ENCODE assay signal across 9 cellular contexts in genomic region chr3:158768361-158768787, GRCh38. TPM values are rescaled to one million over a fixed set of nuclear protein-coding genes. Genes with fewer than 3 reads are reported as not detected.
DNase-seq lines count a peak whose midpoint lies in the region; ATAC-seq, FAIRE-seq and TF ChIP-seq lines count a peak whose summit lies in the region.
"Had no signal": no experiment of that assay in that cellular context is flagged by ENCODE, and none has a peak within 500 bp of the region (broad histone marks: within the 10 kb centered on the region; RNA-seq: fewer than 3 reads in every experiment).

No MANE protein-coding gene starts in this region.

- TF ChIP-seq CTCF in endothelial cell of umbilical vein (IDR thresholded peaks at IDR 0.05; ENCODE audit: extremely low read depth in 1 of 2, insufficient read depth in 1 of 2, low read depth in 1 of 2, low read length in 2 of 2) (no peak), right lobe of liver (IDR thresholded peaks at IDR 0.05) (no peak), tibial nerve (IDR thresholded peaks at IDR 0.05) (no peak)

- BruUV-seq in endothelial cell of umbilical vein (replicated peaks; lab: Mats Ljungman, UMichigan) = no TSS peak

- H3K4me2 ChIP-seq in endothelial cell of umbilical vein (ENCODE audit: insufficient read depth, low read length) = peak overlapping the region; percentile 26

- dilution Hi-C loops in endothelial cell of umbilical vein (cut with MboI; ENCODE audit: extremely low pct_ligation_motif_present, low sequenced_read_pairs) = no loop called here

- H3K9me3 ChIP-seq in endothelial cell of umbilical vein (replicated peaks; ENCODE audit: control insufficient read depth, insufficient read depth, low read length) = no peaks in the 10 kb centered on the region
- no peaks in the 10 kb centered on the region for H3K9me3 ChIP-seq in right lobe of liver
- H3K9me3 ChIP-seq in tibial nerve = no peaks in the 10 kb centered on the region

- H3K4me1 ChIP-seq in endothelial cell of umbilical vein (ENCODE audit: control insufficient read depth, extremely low read depth, insufficient read depth, low read length) (peaks cover 23% of the 10 kb centered on the region), right lobe of liver (peaks cover 0 to 18% (median 0%) of the 10 kb centered on the region in 4 donors), tibial nerve (peaks cover 5 to 82% (median 26%) of the 10 kb centered on the region in 4 donors)

- intact Hi-C loops in endothelial cell of umbilical vein (cut with micrococcal nuclease) = loop anchor here (2.0 kb wide), 1 partner anchor 20 kb away; no protein-coding TSS in a partner anchor
- intact Hi-C loops in right lobe of liver (cut with DNase I) = no loop called here

- H3K36me3 ChIP-seq in endothelial cell of umbilical vein (ENCODE audit: control insufficient read depth in 2 of 2, extremely low read depth in 1 of 2, insufficient read depth in 2 of 2, low read length in 2 of 2) (no peaks in the 10 kb centered on the region), right lobe of liver (no peaks in the 10 kb centered on the region), tibial nerve (no peaks in the 10 kb centered on the region)

- no peaks in the 10 kb centered on the region for H4K20me1 ChIP-seq in endothelial cell of umbilical vein (replicated peaks; ENCODE audit: control insufficient read depth, extremely low read depth, insufficient read depth, low read length)

- ATAC-seq in right lobe of liver (peak; percentile 75 to 87 (median 84)), HG02870 (IDR thresholded peaks at IDR 0.05; ENCODE audit: unreplicated experiment) (no peak)

- POLR2A ChIA-PET in endothelial cell of umbilical vein (lab: Charles Lee) = interaction anchor here (1.0 kb wide), 1 partner anchor 1069 kb away, joined by 3 read pairs; no protein-coding TSS in a partner anchor

- CTCF ChIA-PET in endothelial cell of umbilical vein (lab: Charles Lee) = interaction anchor here (0.8 to 3.7 kb wide), 7 partner anchors 14 to 109 kb away, joined by 3 to 14 read pairs (median 4); no protein-coding TSS in a partner anchor

- no peak overlapping the region for H3K9ac ChIP-seq in endothelial cell of umbilical vein (replicated peaks; ENCODE audit: extremely low read depth, insufficient read depth, low read length)

- peak overlapping the region; percentile 3 for H3K27ac ChIP-seq in endothelial cell of umbilical vein (ENCODE audit: insufficient read depth, low read depth, low read length)
- peak overlapping the region; percentile 7 to 18 (median 17) for H3K27ac ChIP-seq in right lobe of liver
- H3K27ac ChIP-seq in tibial nerve = peak overlapping the region in 3 of 4 donors; percentile 59 to 83 (median 71)
- H3K27ac ChIP-seq in caudate nucleus (ENCODE audit: low read depth, low read length) = no peak overlapping the region

- H2AFZ ChIP-seq in endothelial cell of umbilical vein (ENCODE audit: low read depth, low read length) = peak overlapping the region; percentile 70

- TF ChIP-seq POLR2A in endothelial cell of umbilical vein (IDR thresholded peaks at IDR 0.05; ENCODE audit: low read depth, low read length) = no peak
- no peak for TF ChIP-seq POLR2A in right lobe of liver (IDR thresholded peaks at IDR 0.05)
- no peak for TF ChIP-seq POLR2A in tibial nerve (IDR thresholded peaks at IDR 0.05)

- H3K27me3 ChIP-seq in endothelial cell of umbilical vein (ENCODE audit: control insufficient read depth in 2 of 2, insufficient read depth in 2 of 2, low read length in 2 of 2) = no peaks in the 10 kb centered on the region
- H3K27me3 ChIP-seq in right lobe of liver = no peaks in the 10 kb centered on the region
- no peaks in the 10 kb centered on the region for H3K27me3 ChIP-seq in tibial nerve

- FAIRE-seq in endothelial cell of umbilical vein (lab: Jason Lieb, UNC) = peak; percentile 90

- H3K79me2 ChIP-seq in endothelial cell of umbilical vein (ENCODE audit: control insufficient read depth, insufficient read depth, low read length) = no peaks in the 10 kb centered on the region

- H3K4me3 ChIP-seq in endothelial cell of umbilical vein (replicated peaks in 1 of 3; ENCODE audit: insufficient read depth in 1 of 3, low read depth in 1 of 3, low read length in 3 of 3) (no peak overlapping the region), right lobe of liver (no peak overlapping the region), tibial nerve (peak overlapping the region in 1 of 4 donors; percentile 13)

- H3K9me1 ChIP-seq in endothelial cell of umbilical vein (replicated peaks; ENCODE audit: control insufficient read depth, extremely low read depth, insufficient read depth, low read length) = no peaks in the 10 kb centered on the region

- 31% methylated on average over 7 of the region's 7 CpGs for WGBS in right lobe of liver (ENCODE audit: insufficient coverage, low coverage, low lambda C conversion rate, missing lambda C conversion rate)
- 7 to 9% methylated on average over 7 of the region's 7 CpGs for WGBS in tibial nerve, 2 donors

- no peak for TF ChIP-seq EP300 in tibial nerve (IDR thresholded peaks at IDR 0.05)

- DNase-seq in NCI-H226 (peak; percentile 57), endothelial cell of umbilical vein (ENCODE audit: low read depth, low spot score) (peak; percentile 75), right lobe of liver (peak in 1 of 3 donors; percentile 63), tibial nerve (ENCODE audit: low spot score in 2 of 2) (peak; percentile 41 to 68), caudate nucleus (lab: John Stamatoyannopoulos, UW) (no peak), NCI-H2029 (lab: John Stamatoyannopoulos, UW) (no peak)
- no peak for DNase-seq in activated effector memory CD4-positive, alpha-beta T cell treated with Interleukin-2 at 50 U/mL for 16 hours
- DNase-seq: cortex of kidney had no signal

TF ChIP-seq in endothelial cell of umbilical vein, 7 proteins besides CTCF, POLR2A, EP300 and RAD21:
- TF ChIP-seq MAX (IDR thresholded peaks at IDR 0.05; ENCODE audit: insufficient read depth, insufficient read length) (no peak), GATA2 (IDR thresholded peaks at IDR 0.05; ENCODE audit: insufficient read depth, insufficient read length, low read depth, low read length) (no peak), EZH2 (IDR thresholded peaks at IDR 0.05; ENCODE audit: borderline replicate concordance, low read depth, low read length, severe bottlenecking) (no peak), MYC (IDR thresholded peaks at IDR 0.05; ENCODE audit: low read depth, low read length) (no peak), JUN (IDR thresholded peaks at IDR 0.05; ENCODE audit: borderline replicate concordance, insufficient read depth, insufficient read length, low read depth) (no peak), FOS (IDR thresholded peaks at IDR 0.05; ENCODE audit: borderline replicate concordance, insufficient read depth, low read length) (no peak), POLR2AphosphoS5 (IDR thresholded peaks at IDR 0.05; ENCODE audit: insufficient read depth, low read depth, low read length) (no peak)

RNA-seq across cellular contexts. Expression of gene MFSD1, which starts 33.5 kb away (rescaled TPM):
- total RNA-seq in endothelial cell of umbilical vein (38.2 and 38.3 TPM in 2 replicates), right lobe of liver (10 to 100 TPM; 25.3 to 38.5 (median 35.3) TPM), tibial nerve (10 to 100 TPM; 57.1 to 83.7 (median 64.3) TPM)
- 51.2 and 65.1 TPM in 2 replicates for polyA plus RNA-seq in endothelial cell of umbilical vein
- 30.8 and 32.1 TPM in 2 replicates for polyA plus RNA-seq in endothelial cell of umbilical vein (2011; cell fraction: cytosol; rRNA removed)
- polyA plus RNA-seq in endothelial cell of umbilical vein (2011; cell fraction: nucleus; rRNA removed) = 33.2 and 44.2 TPM in 2 replicates
- polyA plus RNA-seq in endothelial cell of umbilical vein (2012) = 38.5 and 57.3 TPM in 2 replicates
- 82.8 and 84.1 TPM in 2 replicates for polyA minus RNA-seq in endothelial cell of umbilical vein
- polyA minus RNA-seq in endothelial cell of umbilical vein (2011; cell fraction: cytosol; rRNA and poly(A)+ RNA removed) = 32.4 TPM
- polyA minus RNA-seq in endothelial cell of umbilical vein (2011; cell fraction: nucleus; rRNA and poly(A)+ RNA removed) = 32.6 and 49.6 TPM in 2 replicates

RNA-seq across cellular contexts. Expression of gene RARRES1, which starts 36.1 kb away (rescaled TPM):
- total RNA-seq in endothelial cell of umbilical vein (1.5 and 1.8 TPM in 2 replicates), right lobe of liver (1 to 10 TPM; 1.8 to 9.2 (median 7.0) TPM), tibial nerve (1,000 to 10,000 TPM in 1 of 4 donors, 10 to 100 TPM in 3; 17.0 to 1,032 (median 80.4) TPM)
- 0.98 and 1.2 TPM in 2 replicates for polyA plus RNA-seq in endothelial cell of umbilical vein
- 0.68 and 0.71 TPM in 2 replicates for polyA plus RNA-seq in endothelial cell of umbilical vein (2011; cell fraction: cytosol; rRNA removed)
- 0.54 and 0.98 TPM in 2 replicates for polyA plus RNA-seq in endothelial cell of umbilical vein (2011; cell fraction: nucleus; rRNA removed)
- polyA plus RNA-seq in endothelial cell of umbilical vein (2012) = 1.6 and 3.2 TPM in 2 replicates
- 0.22 and 1.1 TPM in 2 replicates for polyA minus RNA-seq in endothelial cell of umbilical vein
- 5.6 TPM for polyA minus RNA-seq in endothelial cell of umbilical vein (2011; cell fraction: cytosol; rRNA and poly(A)+ RNA removed)
- polyA minus RNA-seq in endothelial cell of umbilical vein (2011; cell fraction: nucleus; rRNA and poly(A)+ RNA removed) = not detected in 2 replicates

Comparison
In these comparisons a context has a peak if more than half of its experiments do, and no peak if none do; other contexts are left out.
1. DNase-seq: peak in NCI-H226 (single experiment), endothelial cell of umbilical vein (single experiment) and tibial nerve (2 of 2); none in caudate nucleus (0 of 61), NCI-H2029 (single experiment) and activated effector memory CD4-positive, alpha-beta T cell treated with Interleukin-2 at 50 U/mL for 16 hours (single experiment).